In genomic region chr1:234897365-234897699, GRCh38 we compare ENCODE assay signal across 17 cellular contexts.
"Had no signal": no experiment of that assay in that cellular context is flagged by ENCODE, and none has a peak within 500 bp of the region (broad histone marks: within the 10 kb centered on the region; RNA-seq: fewer than 3 reads in every experiment).

No MANE protein-coding gene starts in this region.

- H3K27me3 ChIP-seq: foreskin keratinocyte, neutrophil, tibial nerve, uterus had no signal

- H3K27ac ChIP-seq: coronary artery, foreskin keratinocyte, neutrophil, parathyroid adenoma, tibial nerve had no signal

- H3K79me2 ChIP-seq: parathyroid adenoma had no signal

- H3K4me3 ChIP-seq: coronary artery, tibial nerve, uterus had no signal

- H2AFZ ChIP-seq: parathyroid adenoma had no signal

- H3K4me1 ChIP-seq: uterus had no signal

- ATAC-seq: activated CD8-positive, alpha-beta T cell treated with anti-CD3 and anti-CD28 coated beads for 36 hours; foreskin keratinocyte; left lobe of liver had no signal

- H3K9me3 ChIP-seq: neutrophil, tibial nerve, uterus had no signal

- H3K36me3 ChIP-seq: neutrophil, tibial nerve, uterus had no signal

- DNase-seq: activated CD4-positive, alpha-beta T cell treated with anti-CD3 and anti-CD28 coated beads for 48 hours; activated CD4-positive, CD25-positive, alpha-beta regulatory T cell; activated CD8-positive, alpha-beta T cell treated with anti-CD3 and anti-CD28 coated beads for 36 hours; activated naive CD4-positive, alpha-beta T cell treated with Interleukin-2 at 50 U/mL for 16 hours; activated T-cell treated with anti-CD3 and anti-CD28 coated beads, Interleukin-2, amount 50 U/mL, for 1 hour; foreskin keratinocyte; glutamatergic neuron; mammary epithelial cell; stimulated activated CD8-positive, alpha-beta memory T cell treated with anti-CD3 and anti-CD28 coated beads, Interleukin-4, amount 100 ng/mL, for 48 hours; stimulated activated naive CD4-positive, alpha-beta T cell treated with Interleukin-2 at 50 U/mL for 16 hours; T-helper 9 cell; uterus had no signal

- H3K9ac ChIP-seq: parathyroid adenoma had no signal
